30 cellular contexts compared by ENCODE assay signal in genomic region chr2:126788652-126789051, GRCh38.
"Had no signal": no experiment of that assay in that cellular context is flagged by ENCODE, and none has a peak within 500 bp of the region (broad histone marks: within the 10 kb centered on the region; RNA-seq: fewer than 3 reads in every experiment).

No MANE protein-coding gene starts in this region.

- H3K36me3 ChIP-seq: ascending aorta, cardiac muscle cell, Peyer's patch, SJSA1 had no signal

- FAIRE-seq: TTC549 had no signal

- H3K4me2 ChIP-seq: SK-N-SH had no signal

- DNase-seq: activated CD4-positive, alpha-beta memory T cell treated with anti-CD3 and anti-CD28 coated beads for 36 hours; activated CD4-positive, alpha-beta T cell treated with anti-CD3 and anti-CD28 coated beads for 36 hours; activated CD4-positive, alpha-beta T cell treated with anti-CD3 and anti-CD28 coated beads, Interleukin-2, amount 50 U/mL, for 1 hour; activated CD8-positive, alpha-beta memory T cell treated with anti-CD3 and anti-CD28 coated beads, Interleukin-2, amount 50 U/mL, for 4 hours; activated gamma-delta T cell; activated naive CD4-positive, alpha-beta T cell treated with Interleukin-2 at 50 U/mL for 16 hours; activated naive CD8-positive, alpha-beta T cell treated with anti-CD3 and anti-CD28 coated beads, Interleukin-2, amount 10 ng/mL, durations not matched to agents 7 days and 5 days; activated T-cell treated with anti-CD3 and anti-CD28 coated beads, Interleukin-2, amount 50 U/mL, for 48 hours; amygdala; NCI-H1092 treated with DMSO at 0.1 percent for 48 hours; NCI-H1417; NCI-H146; NCI-H187; NCI-H2029 treated with DMSO at 0.1 percent for 48 hours; NCI-H2107; NCI-H2171; NCI-H510A; NCI-H526; NCI-H748 treated with DMSO at 0.1 percent for 48 hours; NK-92 treated with Interleukin-12 subunit alpha and Interleukin-12 subunit beta, amount 100 ng/mL, for 24 hours; PC-3; Peyer's patch; RPMI8226; SHP77 treated with DMSO at 0.1 percent for 48 hours; SK-N-SH had no signal

- H3K4me3 ChIP-seq: ascending aorta, cardiac muscle cell, Peyer's patch, SJSA1 had no signal

- H3K9me3 ChIP-seq: ascending aorta, Peyer's patch, SJSA1, SK-N-SH had no signal

- H3K9ac ChIP-seq: SK-N-SH had no signal

- H3K4me1 ChIP-seq: ascending aorta, Peyer's patch, SJSA1 had no signal

- H3K27ac ChIP-seq: ascending aorta, cardiac muscle cell, Peyer's patch, SJSA1 had no signal

- H3K27me3 ChIP-seq: ascending aorta, cardiac muscle cell, Peyer's patch had no signal

- ATAC-seq: activated CD4-positive, alpha-beta T cell treated with anti-CD3 and anti-CD28 coated beads for 36 hours; activated CD4-positive, CD25-positive, alpha-beta regulatory T cell treated with anti-CD3 and anti-CD28 coated beads, Interleukin-2, amount 50 U/mL, for 24 hours; PC-3 had no signal
